ENCODE assay signal across 22 cellular contexts in genomic region chr2:17427401-17427800, GRCh38.
"Had no signal": no experiment of that assay in that cellular context is flagged by ENCODE, and none has a peak within 500 bp of the region (broad histone marks: within the 10 kb centered on the region; RNA-seq: fewer than 3 reads in every experiment).

No MANE protein-coding gene starts in this region.

- DNase-seq: IMR-90, Kasumi-1, MM.1S, NCI-H1092 treated with DMSO at 0.1 percent for 48 hours, NCI-H1436, NCI-H187, NCI-H2029, NCI-H2081 treated with DMSO at 0.1 percent for 48 hours, NCI-H2171, NCI-H226, NCI-H446, NCI-H510A, NCI-H524 treated with DMSO at 0.1 percent for 48 hours, NCI-H69, NCI-H774, PC-3, SHP77, SK-N-SH had no signal

- H3K9me3 ChIP-seq: SK-N-SH had no signal

- H3K4me2 ChIP-seq: SK-N-SH had no signal

- ATAC-seq: HepG2, Panc1, PC-3 had no signal

- H3K9ac ChIP-seq: KMS-11, SK-N-SH had no signal

- H3K27ac ChIP-seq: KMS-11, RWPE1 had no signal

- FAIRE-seq: HepG2 had no signal
